In the genomic region with DNA sequence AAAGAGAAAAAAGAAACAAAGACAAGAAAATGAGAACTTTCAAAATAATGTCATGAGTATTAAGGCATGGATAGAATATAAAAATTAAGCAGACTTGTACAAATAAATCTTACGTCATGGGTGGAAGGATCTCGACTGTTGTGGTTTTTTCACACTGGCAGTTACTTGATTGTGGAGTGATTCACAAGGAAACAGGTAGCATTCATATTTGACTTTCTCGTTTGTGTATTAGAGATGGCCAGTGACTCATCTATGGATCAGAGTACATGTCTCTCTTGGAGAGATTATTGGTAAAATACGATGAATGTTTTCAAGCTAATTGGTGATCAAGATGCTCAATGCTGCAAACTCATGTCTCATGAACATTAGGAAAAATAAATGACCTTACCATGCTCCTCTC, we compare ENCODE assay signal across 17 cellular contexts.
DNase-seq lines count a peak whose midpoint lies in the region; ATAC-seq, FAIRE-seq and TF ChIP-seq lines count a peak whose summit lies in the region.
"Had no signal": no experiment of that assay in that cellular context is flagged by ENCODE, and none has a peak within 500 bp of the region (broad histone marks: within the 10 kb centered on the region; RNA-seq: fewer than 3 reads in every experiment).

No MANE protein-coding gene starts in this region.

- no peaks in the 10 kb centered on the region for H3K4me1 ChIP-seq in neuronal stem cell (ENCODE audit: control insufficient read depth in 2 of 2, insufficient read depth in 1 of 2, low read depth in 1 of 2, low read length in 2 of 2)

- H4K8ac ChIP-seq in neuronal stem cell (ENCODE audit: low read depth, low read length): no peak overlapping the region

- H2BK5ac ChIP-seq in neuronal stem cell (ENCODE audit: low read length): no peak overlapping the region

- no peak overlapping the region for H3K14ac ChIP-seq in neuronal stem cell (ENCODE audit: low read length)

- DNase-seq in HT-29 (ENCODE audit: low spot score) (peak; percentile 64), RCC 7860 (ENCODE audit: low spot score) (peak; percentile 66), bronchial epithelial cell (ENCODE audit: low read depth) (peak; percentile 98), neuronal stem cell (ENCODE audit: low spot score) (no peak), midbrain (lab: John Stamatoyannopoulos, UW) (no peak), DMS53 (lab: John Stamatoyannopoulos, UW) (no peak)
- DNase-seq in stimulated activated effector memory CD8-positive, alpha-beta T cell treated with anti-CD3 and anti-CD28 coated beads, Interleukin-12 subunit alpha, Interleukin-12 subunit beta, amount 100 ng/mL, for 72 hours (ENCODE audit: low spot score in 2 of 2): no peak
- DNase-seq: COR-L47, DMS153, H7, NCI-H1048, NCI-H1436 treated with DMSO at 0.1 percent for 48 hours, NCI-H2081, NCI-H510A treated with DMSO at 0.1 percent for 48 hours, NCI-H82, SIG-M5 had no signal

- TF ChIP-seq CTCF in bronchial epithelial cell (IDR thresholded peaks at IDR 0.05; ENCODE audit: insufficient read depth, low read length, severe bottlenecking): no peak

- H3K9ac ChIP-seq in neuronal stem cell (ENCODE audit: low read depth, low read length, poor library complexity): no peak overlapping the region

- no peaks in the 10 kb centered on the region for H3K79me1 ChIP-seq in neuronal stem cell (ENCODE audit: low read depth, low read length)

- no peaks in the 10 kb centered on the region for H3K36me3 ChIP-seq in bronchial epithelial cell (ENCODE audit: control insufficient read depth, insufficient read depth, low read length)
- H3K36me3 ChIP-seq in neuronal stem cell (replicated peaks in 1 of 2; ENCODE audit: control insufficient read depth in 2 of 2, insufficient read depth in 2 of 2, low read length in 2 of 2): no peaks in the 10 kb centered on the region

- H2AK5ac ChIP-seq in neuronal stem cell (ENCODE audit: low read depth, low read length): no peak overlapping the region

- peak; percentile 54 for ATAC-seq in stimulated activated effector memory CD8-positive, alpha-beta T cell treated with anti-CD3 and anti-CD28 coated beads, Interleukin-12 subunit alpha, Interleukin-12 subunit beta, amount 100 ng/mL, for 72 hours
- ATAC-seq: K562 had no signal

- H2AFZ ChIP-seq in neuronal stem cell (ENCODE audit: low read length): no peak overlapping the region

- no peak overlapping the region for H3K4me3 ChIP-seq in bronchial epithelial cell (ENCODE audit: low read depth, low read length)
- H3K4me3 ChIP-seq in neuronal stem cell (ENCODE audit: low read length in 2 of 2): no peak overlapping the region
- H3K4me3 ChIP-seq: K562 had no signal

- FAIRE-seq in RCC 7860 (lab: Jason Lieb, UNC) (peak; percentile 91), bronchial epithelial cell (lab: Jason Lieb, UNC) (no peak)
- FAIRE-seq: K562 had no signal

- H3K23ac ChIP-seq in neuronal stem cell (ENCODE audit: low read depth, low read length, poor library complexity): no peak overlapping the region

- H2BK12ac ChIP-seq in neuronal stem cell (ENCODE audit: low read length): no peak overlapping the region

- H3K36me3 Mint-ChIP-seq in stimulated activated effector memory CD8-positive, alpha-beta T cell treated with anti-CD3 and anti-CD28 coated beads, Interleukin-12 subunit alpha, Interleukin-12 subunit beta, amount 100 ng/mL, for 72 hours: no peaks in the 10 kb centered on the region

- no peak overlapping the region for H2BK15ac ChIP-seq in neuronal stem cell (ENCODE audit: low read length)

- H3K4me3 Mint-ChIP-seq in stimulated activated effector memory CD8-positive, alpha-beta T cell treated with anti-CD3 and anti-CD28 coated beads, Interleukin-12 subunit alpha, Interleukin-12 subunit beta, amount 100 ng/mL, for 72 hours: no peak overlapping the region

- no peak overlapping the region for H3K27ac ChIP-seq in neuronal stem cell (replicated peaks; ENCODE audit: low read length)

- no peak overlapping the region for H2BK120ac ChIP-seq in neuronal stem cell (ENCODE audit: low read depth, low read length)

- peaks cover 5% of the 10 kb centered on the region for H3K4me1 Mint-ChIP-seq in stimulated activated effector memory CD8-positive, alpha-beta T cell treated with anti-CD3 and anti-CD28 coated beads, Interleukin-12 subunit alpha, Interleukin-12 subunit beta, amount 100 ng/mL, for 72 hours

- H3K4ac ChIP-seq in neuronal stem cell (ENCODE audit: low read length): no peak overlapping the region

- no peaks in the 10 kb centered on the region for H3K9me3 Mint-ChIP-seq in stimulated activated effector memory CD8-positive, alpha-beta T cell treated with anti-CD3 and anti-CD28 coated beads, Interleukin-12 subunit alpha, Interleukin-12 subunit beta, amount 100 ng/mL, for 72 hours

- no peak overlapping the region for H3K18ac ChIP-seq in neuronal stem cell (ENCODE audit: low read length)

- WGBS in neuronal stem cell (ENCODE audit: extremely low coverage in 2 of 2, insufficient read length in 2 of 2, insufficient replicate concordance in 1 of 2), 2 donors: no CpG with 5 or more reads among the region's 4 CpGs

- no peak overlapping the region for H3K27ac Mint-ChIP-seq in stimulated activated effector memory CD8-positive, alpha-beta T cell treated with anti-CD3 and anti-CD28 coated beads, Interleukin-12 subunit alpha, Interleukin-12 subunit beta, amount 100 ng/mL, for 72 hours

- H3K27me3 ChIP-seq in bronchial epithelial cell (ENCODE audit: control insufficient read depth, insufficient read depth, low read length): peaks cover 2% of the 10 kb centered on the region
- no peaks in the 10 kb centered on the region for H3K27me3 ChIP-seq in neuronal stem cell (ENCODE audit: control insufficient read depth in 3 of 3, insufficient read depth in 3 of 3, low read depth in 1 of 3, low read length in 3 of 3)

- no peak overlapping the region for H3K4me2 ChIP-seq in neuronal stem cell (ENCODE audit: insufficient read depth, low read length, poor library complexity, severe bottlenecking)

- H4K91ac ChIP-seq in neuronal stem cell (ENCODE audit: low read depth, low read length, poor library complexity): no peak overlapping the region

- H3K9me3 ChIP-seq in neuronal stem cell (replicated peaks in 1 of 2; ENCODE audit: control insufficient read depth in 2 of 2, insufficient read depth in 1 of 2, low read depth in 1 of 2, low read length in 2 of 2): no peaks in the 10 kb centered on the region

Comparison
In these comparisons a context has a peak if more than half of its experiments do, and no peak if none do; other contexts are left out.
1. DNase-seq: peak in HT-29 (single experiment), RCC 7860 (single experiment) and bronchial epithelial cell (single experiment); none in stimulated activated effector memory CD8-positive, alpha-beta T cell treated with anti-CD3 and anti-CD28 coated beads, Interleukin-12 subunit alpha, Interleukin-12 subunit beta, amount 100 ng/mL, for 72 hours (0 of 2), neuronal stem cell (single experiment), midbrain (single experiment) and DMS53 (single experiment).